Comparison of ENCODE assay signal across 2 cellular contexts in genomic region chr12:89464974-89465592, GRCh38.
TF ChIP-seq lines count a peak whose summit lies in the region.

No MANE protein-coding gene starts in this region.

TF ChIP-seq in Ishikawa, 13 proteins besides CTCF, POLR2A, EP300 and RAD21:
- TF ChIP-seq NFIC (IDR thresholded peaks at IDR 0.05) (peak; percentile 68), MAX (IDR thresholded peaks at IDR 0.05) (peak; percentile 48; the same call in 1 of the 2 replicates), FOXM1 (IDR thresholded peaks at IDR 0.05; ENCODE audit: borderline replicate concordance, low read depth) (peak; percentile 55; the same call in 1 of the 2 replicates), USF1 (IDR thresholded peaks at IDR 0.05) (no peak), TCF12 (IDR thresholded peaks at IDR 0.05; ENCODE audit: low read depth) (peak; percentile 71), TEAD4 (IDR thresholded peaks at IDR 0.05) (0 out of 2 replicates have a peak, but pooled peaks have one; percentile 28)

TF ChIP-seq in HepG2, 621 proteins besides CTCF, POLR2A, EP300 and RAD21:
- no peak for TF ChIP-seq ZBTB7B (CRISPR knock-in tag; IDR thresholded peaks at IDR 0.05)
- TF ChIP-seq ZSCAN22 (CRISPR knock-in tag; IDR thresholded peaks at IDR 0.05), result no peak
- no peak for TF ChIP-seq ZNF614 (CRISPR knock-in tag; IDR thresholded peaks at IDR 0.05; ENCODE audit: borderline replicate concordance)
- TF ChIP-seq ZC3H4 (CRISPR knock-in tag; IDR thresholded peaks at IDR 0.05; ENCODE audit: borderline replicate concordance), result no peak
- TF ChIP-seq ZNF264 (CRISPR knock-in tag; IDR thresholded peaks at IDR 0.05), result no peak
- TF ChIP-seq ZBTB34 (CRISPR knock-in tag; IDR thresholded peaks at IDR 0.05), result no peak
- no peak for TF ChIP-seq AGO1 (IDR thresholded peaks at IDR 0.05; ENCODE audit: low read depth, low read length, poor library complexity, severe bottlenecking)
- no peak for TF ChIP-seq CREB3 (CRISPR knock-in tag; IDR thresholded peaks at IDR 0.05)
